ENCODE assay signal across 11 cellular contexts in the genomic region with DNA sequence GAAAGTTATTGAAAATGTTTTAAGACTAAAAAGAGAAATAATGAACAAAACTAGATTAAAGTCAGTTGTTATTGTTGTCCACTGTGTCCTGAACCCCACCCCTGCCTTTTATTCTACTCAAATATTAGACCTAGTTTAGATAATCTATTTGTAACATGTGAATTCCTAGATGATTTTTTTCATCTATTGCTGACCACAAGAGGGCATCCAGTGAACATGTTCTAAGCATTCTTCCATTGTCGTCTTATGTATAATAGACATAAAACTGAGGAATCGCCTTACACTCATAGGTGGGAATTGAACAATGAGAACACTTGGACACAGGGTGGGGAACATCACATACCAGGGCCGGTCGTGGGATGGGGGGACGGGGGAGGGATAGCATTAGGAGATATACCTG. TPM values are rescaled to one million over a fixed set of nuclear protein-coding genes. Genes with fewer than 3 reads are reported as not detected.
A peak's percentile ranks its signal among the peaks of the same experiment; 100 is the strongest.
DNase-seq lines count a peak whose midpoint lies in the region; TF ChIP-seq lines count a peak whose summit lies in the region.
"Had no signal": no experiment of that assay in that cellular context is flagged by ENCODE, and none has a peak within 500 bp of the region (broad histone marks: within the 10 kb centered on the region; RNA-seq: fewer than 3 reads in every experiment).

No MANE protein-coding gene starts in this region.

- H3K4me3 ChIP-seq in epithelial cell of proximal tubule (ENCODE audit: low read depth, low read length) (no peak overlapping the region), skeletal muscle cell (ENCODE audit: low read depth, low read length) (no peak overlapping the region), tibial nerve (no peak overlapping the region)
- H3K4me3 ChIP-seq: BLaER1, thoracic aorta had no signal

- peaks cover 0 to 5% of the 10 kb centered on the region in 2 donors for H3K27me3 ChIP-seq in tibial nerve

- H3K4me1 ChIP-seq in tibial nerve: no peaks in the 10 kb centered on the region
- H3K4me1 ChIP-seq: BLaER1 had no signal

- H3K27ac ChIP-seq in tibial nerve: no peak overlapping the region
- H3K27ac ChIP-seq: BLaER1, thoracic aorta had no signal

- TF ChIP-seq CTCF in epithelial cell of proximal tubule (conservative IDR thresholded peaks at IDR 0.05; ENCODE audit: low read depth, low read length): peak; percentile 44
- peak in 1 of 5 experiments; percentile 10 for TF ChIP-seq CTCF in tibial nerve (IDR thresholded peaks at IDR 0.05)

- H3K36me3 ChIP-seq in tibial nerve: no peaks in the 10 kb centered on the region
- H3K36me3 ChIP-seq: thoracic aorta had no signal

- TF ChIP-seq EP300 in tibial nerve (IDR thresholded peaks at IDR 0.05): no peak

- no peaks in the 10 kb centered on the region for H3K9me3 ChIP-seq in tibial nerve
- H3K9me3 ChIP-seq: BLaER1, thoracic aorta had no signal

- WGBS in tibial nerve, 2 donors: 48 to 54% methylated on average over 5 of the region's 5 CpGs

- TF ChIP-seq POLR2A in tibial nerve (IDR thresholded peaks at IDR 0.05): no peak

- DNase-seq in NCI-H2107 treated with DMSO at 0.1 percent for 48 hours (lab: John Stamatoyannopoulos, UW; ENCODE audit: unreplicated experiment) (peak; percentile 29), NCI-H2107 (lab: John Stamatoyannopoulos, UW) (no peak), NCI-H524 treated with DMSO at 0.1 percent for 48 hours (lab: John Stamatoyannopoulos, UW) (peak; percentile 0), epithelial cell of proximal tubule (ENCODE audit: low read depth) (no peak), skeletal muscle cell (ENCODE audit: low read depth) (peak; percentile 8), T1000 (lab: John Stamatoyannopoulos, UW) (no peak), tibial nerve (ENCODE audit: low spot score in 2 of 2) (no peak)
- DNase-seq in central memory CD4-positive, alpha-beta T cell: no peak
- DNase-seq: NCI-H1092 had no signal

RNA-seq across cellular contexts. Expression of gene HPRT1, which starts 36.4 kb away (rescaled TPM):
- total RNA-seq in epithelial cell of proximal tubule (14.8 and 22.1 TPM in 2 replicates), tibial nerve (10 to 100 TPM in 2 of 4 donors, 1 to 10 TPM in 2; 4.1 to 35.6 (median 9.7) TPM)

RNA-seq across cellular contexts. Expression of gene PHF6, which starts 50.5 kb away (rescaled TPM):
- 23.2 and 26.7 TPM in 2 replicates for total RNA-seq in epithelial cell of proximal tubule
- total RNA-seq in tibial nerve: 10 to 100 TPM; 10.2 to 16.6 (median 14.0) TPM

Comparison
In these comparisons a context has a peak if more than half of its experiments do, and no peak if none do; other contexts are left out.
1. DNase-seq: peak in NCI-H2107 treated with DMSO at 0.1 percent for 48 hours (single experiment), NCI-H524 treated with DMSO at 0.1 percent for 48 hours (single experiment) and skeletal muscle cell (single experiment); none in NCI-H2107 (single experiment), epithelial cell of proximal tubule (single experiment), T1000 (single experiment), central memory CD4-positive, alpha-beta T cell (single experiment) and tibial nerve (0 of 2).